ENCODE assay signal across 20 cellular contexts in genomic region chr2:60488291-60488690, GRCh38.
DNase-seq lines count a peak whose midpoint lies in the region; ATAC-seq and TF ChIP-seq lines count a peak whose summit lies in the region.
"Had no signal": no experiment of that assay in that cellular context is flagged by ENCODE, and none has a peak within 500 bp of the region (broad histone marks: within the 10 kb centered on the region; RNA-seq: fewer than 3 reads in every experiment).

No MANE protein-coding gene starts in this region.

- peak overlapping the region; percentile 76 to 95 (median 91) for H3K27ac Mint-ChIP-seq in IgD-negative memory B cell
- H3K27ac Mint-ChIP-seq: activated CD4-positive, alpha-beta memory T cell treated with anti-CD3 and anti-CD28 coated beads for 36 hours; stimulated activated naive CD8-positive, alpha-beta T cell treated with anti-CD3 and anti-CD28 coated beads, Interleukin-15, Interleukin-2, amounts not matched to agents 100 ng/mL and 50 ng/mL, for 24 hours; T-helper 2 cell treated with Interferon-gamma antibody and Interleukin-4, amounts not matched to agents 5 μg/mL and 100 μg/mL, for 36 hours had no signal

- peak; percentile 70 for ATAC-seq in GM19455 (IDR thresholded peaks at IDR 0.05; ENCODE audit: unreplicated experiment)
- ATAC-seq in HG02885 (IDR thresholded peaks at IDR 0.05; ENCODE audit: poor library complexity, unreplicated experiment): peak; percentile 63
- ATAC-seq in lower lobe of right lung: no peak
- no peak for ATAC-seq in PC-3
- ATAC-seq: esophagus mucosa had no signal

- in situ Hi-C loops in GM13976 (cut with MboI; ENCODE audit: low sequenced_read_pairs, unreplicated experiment): no loop called here

- H3K27me3 ChIP-seq in SJCRH30 (no peaks in the 10 kb centered on the region), lower lobe of right lung (ENCODE audit: low read depth) (no peaks in the 10 kb centered on the region), PC-3 (ENCODE audit: low read length) (no peaks in the 10 kb centered on the region)
- H3K27me3 ChIP-seq: Peyer's patch had no signal

- H2AFZ ChIP-seq in PC-3 (ENCODE audit: low read length): no peak overlapping the region

- peaks cover 70 to 85% (median 73%) of the 10 kb centered on the region in 3 donors for H3K4me1 Mint-ChIP-seq in IgD-negative memory B cell

- H3K9me2 ChIP-seq in PC-3 (replicated peaks; ENCODE audit: low read length): no peaks in the 10 kb centered on the region

- H3K4me3 ChIP-seq in SJCRH30 (no peak overlapping the region), lower lobe of right lung (no peak overlapping the region), PC-3 (ENCODE audit: low read length) (no peak overlapping the region)
- H3K4me3 ChIP-seq: Peyer's patch had no signal

- no peaks in the 10 kb centered on the region for H3K9me3 ChIP-seq in SJCRH30 (replicated peaks)
- H3K9me3 ChIP-seq in lower lobe of right lung: no peaks in the 10 kb centered on the region
- no peaks in the 10 kb centered on the region for H3K9me3 ChIP-seq in PC-3 (ENCODE audit: low read length)
- H3K9me3 ChIP-seq: Peyer's patch had no signal

- H3K9ac ChIP-seq in PC-3 (ENCODE audit: low read length): no peak overlapping the region

- DNase-seq in GM13976 (ENCODE audit: low spot score) (peak; percentile 49), SJCRH30 (no peak), lower lobe of right lung (no peak), PC-3 (no peak)
- DNase-seq in stimulated activated naive CD4-positive, alpha-beta T cell (lab: John Stamatoyannopoulos, UW): no peak
- DNase-seq: activated CD4-positive, alpha-beta memory T cell treated with anti-CD3 and anti-CD28 coated beads for 36 hours; activated gamma-delta T cell; caudate nucleus; EL; mammary epithelial cell; NCI-H345; Peyer's patch; posterior cingulate gyrus; stimulated activated CD4-positive, alpha-beta T cell treated with anti-CD3 and anti-CD28 coated beads, Interleukin-1b, Interleukin-23, amount 100 ng/mL, for 48 hours had no signal

- no peaks in the 10 kb centered on the region for H3K79me2 ChIP-seq in PC-3 (ENCODE audit: low read length)

- CTCF ChIA-PET in PC-3 (lab: Charles Lee): no interaction called here

- intact Hi-C loops in lower lobe of right lung (cut with DNase I) (no loop called here), PC-3 (cut with micrococcal nuclease) (no loop called here)

- no peak for TF ChIP-seq CTCF in GM13976 (IDR thresholded peaks at IDR 0.05; ENCODE audit: borderline replicate concordance, control extremely low read depth, extremely low read depth, insufficient read depth, missing control alignments)
- no peak for TF ChIP-seq CTCF in lower lobe of right lung (IDR thresholded peaks at IDR 0.05)
- TF ChIP-seq CTCF in PC-3 (conservative IDR thresholded peaks at IDR 0.05; ENCODE audit: low read depth, low read length): no peak

- H3K36me3 Mint-ChIP-seq in IgD-negative memory B cell: peaks cover 4% of the 10 kb centered on the region
- H3K36me3 Mint-ChIP-seq: activated CD4-positive, alpha-beta memory T cell treated with anti-CD3 and anti-CD28 coated beads for 36 hours had no signal

- no peaks in the 10 kb centered on the region for H3F3A ChIP-seq in PC-3 (ENCODE audit: low read length, unreplicated experiment)

- POLR2A ChIA-PET in PC-3 (lab: Charles Lee; ENCODE audit: unreplicated experiment): no interaction called here

- peak overlapping the region in 3 of 4 donors; percentile 38 to 82 (median 76) for H3K4me3 Mint-ChIP-seq in IgD-negative memory B cell
- H3K4me3 Mint-ChIP-seq: activated CD4-positive, alpha-beta memory T cell treated with anti-CD3 and anti-CD28 coated beads for 36 hours; stimulated activated naive CD8-positive, alpha-beta T cell treated with anti-CD3 and anti-CD28 coated beads, Interleukin-15, Interleukin-2, amounts not matched to agents 100 ng/mL and 50 ng/mL, for 24 hours; T-helper 2 cell treated with Interferon-gamma antibody and Interleukin-4, amounts not matched to agents 5 μg/mL and 100 μg/mL, for 36 hours had no signal

- no TSS peak for BruUV-seq in PC-3 (replicated peaks; lab: Mats Ljungman, UMichigan)

- no peaks in the 10 kb centered on the region for H3K9me3 Mint-ChIP-seq in IgD-negative memory B cell
- H3K9me3 Mint-ChIP-seq: activated CD4-positive, alpha-beta memory T cell treated with anti-CD3 and anti-CD28 coated beads for 36 hours; stimulated activated naive CD8-positive, alpha-beta T cell treated with anti-CD3 and anti-CD28 coated beads, Interleukin-15, Interleukin-2, amounts not matched to agents 100 ng/mL and 50 ng/mL, for 24 hours; T-helper 2 cell treated with Interferon-gamma antibody and Interleukin-4, amounts not matched to agents 5 μg/mL and 100 μg/mL, for 36 hours had no signal

- H4K20me1 ChIP-seq in PC-3 (ENCODE audit: low read length): no peaks in the 10 kb centered on the region

- H3K4me1 ChIP-seq in SJCRH30: no peaks in the 10 kb centered on the region
- H3K4me1 ChIP-seq in lower lobe of right lung: peaks cover 9% of the 10 kb centered on the region
- peaks cover 3% of the 10 kb centered on the region; the same call in 1 of the 2 replicates for H3K4me1 ChIP-seq in PC-3 (ENCODE audit: insufficient read depth, low read length)

- H3K4me2 ChIP-seq in PC-3 (ENCODE audit: low read length): no peak overlapping the region

- no peaks in the 10 kb centered on the region for H3K27me3 Mint-ChIP-seq in IgD-negative memory B cell
- H3K27me3 Mint-ChIP-seq: stimulated activated naive CD8-positive, alpha-beta T cell treated with anti-CD3 and anti-CD28 coated beads, Interleukin-15, Interleukin-2, amounts not matched to agents 100 ng/mL and 50 ng/mL, for 24 hours had no signal

- H3K36me3 ChIP-seq in SJCRH30 (0 out of 2 replicates have a peak, but pooled peaks cover 5% of the 10 kb centered on the region), lower lobe of right lung (no peaks in the 10 kb centered on the region), PC-3 (ENCODE audit: low read depth, low read length) (no peaks in the 10 kb centered on the region)
- H3K36me3 ChIP-seq: Peyer's patch had no signal

- no peak overlapping the region for H3K27ac ChIP-seq in SJCRH30
- H3K27ac ChIP-seq in lower lobe of right lung: no peak overlapping the region
- no peak overlapping the region for H3K27ac ChIP-seq in PC-3 (ENCODE audit: low read length)

Comparison
In these comparisons a context has a peak if more than half of its experiments do, and no peak if none do; other contexts are left out.
1. ATAC-seq: peak in GM19455 (single experiment) and HG02885 (single experiment); none in lower lobe of right lung (0 of 2) and PC-3 (single experiment).